In genomic region chr13:98411617-98412310, GRCh38 we compare ENCODE assay signal across 12 cellular contexts.
DNase-seq lines count a peak whose midpoint lies in the region; ATAC-seq and TF ChIP-seq lines count a peak whose summit lies in the region.
"Had no signal": no experiment of that assay in that cellular context is flagged by ENCODE, and none has a peak within 500 bp of the region (broad histone marks: within the 10 kb centered on the region; RNA-seq: fewer than 3 reads in every experiment).

No MANE protein-coding gene starts in this region.

- no peaks in the 10 kb centered on the region for H3K9me3 Mint-ChIP-seq in activated CD4-positive, alpha-beta T cell treated with anti-CD3 and anti-CD28 coated beads, Interleukin-2, amount 10 ng/mL, durations not matched to agents 7 days and 5 days
- peaks cover under 1 to 2% of the 10 kb centered on the region in 2 donors for H3K9me3 Mint-ChIP-seq in stimulated activated naive CD8-positive, alpha-beta T cell treated with anti-CD3 and anti-CD28 coated beads, Interleukin-15, amount 100 ng/mL, for 72 hours

- peaks cover 7% of the 10 kb centered on the region for H3K4me1 Mint-ChIP-seq in activated CD4-positive, alpha-beta T cell treated with anti-CD3 and anti-CD28 coated beads, Interleukin-2, amount 10 ng/mL, durations not matched to agents 7 days and 5 days
- H3K4me1 Mint-ChIP-seq in stimulated activated naive CD8-positive, alpha-beta T cell treated with anti-CD3 and anti-CD28 coated beads, Interleukin-15, amount 100 ng/mL, for 72 hours: peaks cover 16% of the 10 kb centered on the region

- peaks cover 0 to 53% (median 45%) of the 10 kb centered on the region in 4 donors for H3K36me3 ChIP-seq in stomach
- H3K36me3 ChIP-seq: neutrophil, vagina had no signal

- no peak for TF ChIP-seq POLR2A in stomach (IDR thresholded peaks at IDR 0.05)

- intact Hi-C loops in left cardiac atrium (cut with DNase I) (no loop called here), stomach (cut with DNase I; ENCODE audit: low total_unique reads) (no loop called here)

- peaks cover 5 to 26% (median 14%) of the 10 kb centered on the region in 4 donors for H3K4me1 ChIP-seq in stomach
- H3K4me1 ChIP-seq: vagina had no signal

- H3K9me3 ChIP-seq in stomach: no peaks in the 10 kb centered on the region
- H3K9me3 ChIP-seq: neutrophil, vagina had no signal

- ATAC-seq in left cardiac atrium: peak; percentile 59 to 75
- ATAC-seq in stimulated activated naive CD8-positive, alpha-beta T cell treated with anti-CD3 and anti-CD28 coated beads, Interleukin-15, amount 100 ng/mL, for 72 hours: peak; percentile 52

- 59 to 77% (median 71%) methylated on average over 17 of the region's 17 CpGs for WGBS in stomach, 5 donors

- TF ChIP-seq CTCF in stomach (IDR thresholded peaks at IDR 0.05): no peak

- no peak overlapping the region for H3K27ac Mint-ChIP-seq in activated CD4-positive, alpha-beta T cell treated with anti-CD3 and anti-CD28 coated beads, Interleukin-2, amount 10 ng/mL, durations not matched to agents 7 days and 5 days
- H3K27ac Mint-ChIP-seq in stimulated activated naive CD8-positive, alpha-beta T cell treated with anti-CD3 and anti-CD28 coated beads, Interleukin-15, amount 100 ng/mL, for 72 hours: peak overlapping the region; percentile 8 to 34

- CTCF ChIA-PET in activated CD4-positive, alpha-beta T cell treated with anti-CD3 and anti-CD28 coated beads, Interleukin-2, amount 10 ng/mL, durations not matched to agents 7 days and 5 days (lab: Charles Lee): no interaction called here

- H3K36me3 Mint-ChIP-seq in activated CD4-positive, alpha-beta T cell treated with anti-CD3 and anti-CD28 coated beads, Interleukin-2, amount 10 ng/mL, durations not matched to agents 7 days and 5 days (ENCODE audit: low read depth): no peaks in the 10 kb centered on the region

- H3K27me3 ChIP-seq in stomach: no peaks in the 10 kb centered on the region
- H3K27me3 ChIP-seq: neutrophil, vagina had no signal

- peak overlapping the region in 2 of 5 donors; percentile 6 to 37 for H3K27ac ChIP-seq in stomach
- H3K27ac ChIP-seq: neutrophil, vagina had no signal

- DNase-seq in activated CD4-positive, alpha-beta T cell treated with anti-CD3 and anti-CD28 coated beads, Interleukin-2, amount 10 ng/mL, durations not matched to agents 7 days and 5 days: no peak
- DNase-seq in activated CD4-positive, alpha-beta T cell treated with anti-CD3 and anti-CD28 coated beads, Interleukin-2, amount 50 U/mL, for 1 hour: no peak
- DNase-seq in UCSD-AML1 (lab: John Stamatoyannopoulos, UW; ENCODE audit: unreplicated experiment) (peak; percentile 50), left cardiac atrium (no peak), stomach (no peak), T1000 (lab: John Stamatoyannopoulos, UW) (no peak)
- peak in 1 of 2 donors; percentile 9 for DNase-seq in stimulated activated naive CD8-positive, alpha-beta T cell treated with anti-CD3 and anti-CD28 coated beads, Interleukin-15, amount 100 ng/mL, for 72 hours
- DNase-seq in central memory CD4-positive, alpha-beta T cell: no peak
- DNase-seq: NCI-H2171 treated with DMSO at 0.1 percent for 48 hours; stimulated activated CD4-positive, alpha-beta T cell treated with anti-CD3 and anti-CD28 coated beads, Interleukin-4, amount 100 ng/mL, for 4 hours had no signal

- peak overlapping the region; percentile 11 for H3K4me3 Mint-ChIP-seq in activated CD4-positive, alpha-beta T cell treated with anti-CD3 and anti-CD28 coated beads, Interleukin-2, amount 10 ng/mL, durations not matched to agents 7 days and 5 days
- peak overlapping the region; percentile 67 to 72 for H3K4me3 Mint-ChIP-seq in stimulated activated naive CD8-positive, alpha-beta T cell treated with anti-CD3 and anti-CD28 coated beads, Interleukin-15, amount 100 ng/mL, for 72 hours

- POLR2A ChIA-PET in activated CD4-positive, alpha-beta T cell treated with anti-CD3 and anti-CD28 coated beads, Interleukin-2, amount 10 ng/mL, durations not matched to agents 7 days and 5 days (lab: Charles Lee): no interaction called here

- H3K4me3 ChIP-seq in stomach: no peak overlapping the region
- H3K4me3 ChIP-seq: vagina had no signal

- H3K27me3 Mint-ChIP-seq in activated CD4-positive, alpha-beta T cell treated with anti-CD3 and anti-CD28 coated beads, Interleukin-2, amount 10 ng/mL, durations not matched to agents 7 days and 5 days: peaks cover 11% of the 10 kb centered on the region
- no peaks in the 10 kb centered on the region for H3K27me3 Mint-ChIP-seq in stimulated activated naive CD8-positive, alpha-beta T cell treated with anti-CD3 and anti-CD28 coated beads, Interleukin-15, amount 100 ng/mL, for 72 hours

- TF ChIP-seq EP300 in stomach (IDR thresholded peaks at IDR 0.05): no peak
